Comparison of ENCODE assay signal across 14 cellular contexts in genomic region chr3:186520436-186520835, GRCh38. TPM values are rescaled to one million over a fixed set of nuclear protein-coding genes. Genes with fewer than 3 reads are reported as not detected.
"Had no signal": no experiment of that assay in that cellular context is flagged by ENCODE, and none has a peak within 500 bp of the region (broad histone marks: within the 10 kb centered on the region; RNA-seq: fewer than 3 reads in every experiment).

No MANE protein-coding gene starts in this region.

- H3K36me3 Mint-ChIP-seq: natural killer cell treated with Interleukin-12 subunit alpha and Interleukin-12 subunit beta and Interleukin-15 and Interleukin-18, amount 100 ng/mL, for 72 hours; type B pancreatic cell had no signal

- H3K4me3 Mint-ChIP-seq: activated CD8-positive, alpha-beta T cell treated with anti-CD3 and anti-CD28 coated beads, Interleukin-2, amount 10 ng/mL, durations not matched to agents 7 days and 5 days; type B pancreatic cell had no signal

- H3K4me3 ChIP-seq: ascending aorta had no signal

- H3K27ac Mint-ChIP-seq: activated CD8-positive, alpha-beta T cell treated with anti-CD3 and anti-CD28 coated beads, Interleukin-2, amount 10 ng/mL, durations not matched to agents 7 days and 5 days; type B pancreatic cell had no signal

- H3K4me1 ChIP-seq: ascending aorta had no signal

- H3K9me3 ChIP-seq: ascending aorta had no signal

- H3K27me3 ChIP-seq: ascending aorta had no signal

- H3K9me3 Mint-ChIP-seq: natural killer cell treated with Interleukin-12 subunit alpha and Interleukin-12 subunit beta and Interleukin-15 and Interleukin-18, amount 100 ng/mL, for 72 hours; type B pancreatic cell had no signal

- FAIRE-seq: endometrium had no signal

- DNase-seq: activated CD8-positive, alpha-beta memory T cell treated with anti-CD3 and anti-CD28 coated beads, Interleukin-2, amount 50 U/mL, for 48 hours; activated CD8-positive, alpha-beta T cell treated with anti-CD3 and anti-CD28 coated beads, Interleukin-2, amount 10 ng/mL, durations not matched to agents 7 days and 5 days; dorsolateral prefrontal cortex; hippocampal formation; occipital lobe; right cardiac atrium; stimulated activated CD4-positive, alpha-beta T cell treated with anti-CD3 and anti-CD28 coated beads, Interleukin-1b, Interleukin-23, amount 100 ng/mL, for 48 hours; stimulated activated naive CD4-positive, alpha-beta T cell treated with Interleukin-2 at 50 U/mL for 16 hours; T-helper 9 cell had no signal

- ATAC-seq: activated CD8-positive, alpha-beta T cell treated with anti-CD3 and anti-CD28 coated beads, Interleukin-2, amount 10 ng/mL, durations not matched to agents 7 days and 5 days; esophagus mucosa; right cardiac atrium had no signal

- H3K27ac ChIP-seq: ascending aorta, dorsolateral prefrontal cortex had no signal

- H3K36me3 ChIP-seq: ascending aorta had no signal

- H3K27me3 Mint-ChIP-seq: natural killer cell treated with Interleukin-12 subunit alpha and Interleukin-12 subunit beta and Interleukin-15 and Interleukin-18, amount 100 ng/mL, for 72 hours had no signal

RNA-seq across cellular contexts. Expression of gene CRYGS, which starts 23.7 kb away (rescaled TPM):
- total RNA-seq: ascending aorta had no signal
